In genomic region chr6:32192608-32193039, GRCh38 we compare ENCODE assay signal across 8 cellular contexts. TPM values are rescaled to one million over a fixed set of nuclear protein-coding genes. Genes with fewer than 3 reads are reported as not detected.
DNase-seq lines count a peak whose midpoint lies in the region; ATAC-seq and TF ChIP-seq lines count a peak whose summit lies in the region.

A gene with protein sequence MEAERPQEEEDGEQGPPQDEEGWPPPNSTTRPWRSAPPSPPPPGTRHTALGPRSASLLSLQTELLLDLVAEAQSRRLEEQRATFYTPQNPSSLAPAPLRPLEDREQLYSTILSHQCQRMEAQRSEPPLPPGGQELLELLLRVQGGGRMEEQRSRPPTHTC (minus strand): TSS chr6:32192643. CDS start chr6:32192513, 130 bp downstream.

- TF ChIP-seq CTCF in GM12875 (IDR thresholded peaks at IDR 0.05; ENCODE audit: borderline replicate concordance, insufficient read depth, low read depth, low read length) (no peak), PC-3 (conservative IDR thresholded peaks at IDR 0.05; ENCODE audit: low read depth, low read length) (no peak), smooth muscle cell (IDR thresholded peaks at IDR 0.05; ENCODE audit: borderline replicate concordance, insufficient read depth, poor library complexity, severe bottlenecking) (no peak)

- ATAC-seq in PC-3, result no peak
- ATAC-seq in left ventricle myocardium superior, result no peak
- ATAC-seq in HG02885 (IDR thresholded peaks at IDR 0.05; ENCODE audit: poor library complexity, unreplicated experiment), result no peak

- peak within 1 kb of the TSS; percentile 100 for H3K4me3 Mint-ChIP-seq in activated naive CD4-positive, alpha-beta T cell treated with anti-CD3 and anti-CD28 coated beads, Interleukin-2, amount 10 ng/mL, durations not matched to agents 7 days and 5 days

- peak within 1 kb of the TSS; percentile 49 for H2AFZ ChIP-seq in PC-3 (ENCODE audit: low read length)
- peak within 1 kb of the TSS; percentile 4 for H2AFZ ChIP-seq in smooth muscle cell (ENCODE audit: low read depth)

- H3K4me1 ChIP-seq in PC-3 (ENCODE audit: insufficient read depth, low read length) (peaks cover 41% of the 10 kb centered on the region), smooth muscle cell (ENCODE audit: low read depth) (peaks cover 43% of the 10 kb centered on the region)

- WGBS in smooth muscle cell (ENCODE audit: low lambda C conversion rate), result 21% methylated on average over 3 of the region's 5 CpGs

- H3K4me3 ChIP-seq in GM12875 (ENCODE audit: low read depth, low read length) (peak within 1 kb of the TSS; percentile 76), PC-3 (ENCODE audit: low read length) (no peak within 1 kb of the TSS), smooth muscle cell (peak within 1 kb of the TSS; percentile 3)

- intact Hi-C loops in PC-3 (cut with micrococcal nuclease), result no loop called here
- intact Hi-C loops in left ventricle myocardium superior (cut with micrococcal nuclease), result no loop called here

- H3K27ac ChIP-seq in PC-3 (ENCODE audit: low read length) (no peak within 1 kb of the TSS), smooth muscle cell (ENCODE audit: low read depth) (peak within 1 kb of the TSS; percentile 96)

- CTCF ChIA-PET in PC-3 (lab: Charles Lee), result no interaction called here
- CTCF ChIA-PET in activated naive CD4-positive, alpha-beta T cell treated with anti-CD3 and anti-CD28 coated beads, Interleukin-2, amount 10 ng/mL, durations not matched to agents 7 days and 5 days (lab: Charles Lee), result interaction anchor here (0.8 to 1.6 kb wide), 3 partner anchors 10 to 64 kb away, joined by 3 to 6 read pairs (median 5); no protein-coding TSS in a partner anchor

- H3K27me3 ChIP-seq in PC-3 (ENCODE audit: low read length) (no peaks in the 10 kb centered on the region), smooth muscle cell (ENCODE audit: low read depth) (no peaks in the 10 kb centered on the region)

- H3K9me3 Mint-ChIP-seq in activated naive CD4-positive, alpha-beta T cell treated with anti-CD3 and anti-CD28 coated beads, Interleukin-2, amount 10 ng/mL, durations not matched to agents 7 days and 5 days, result no peaks in the 10 kb centered on the region

- no peaks in the 10 kb centered on the region for H3K9me3 ChIP-seq in PC-3 (ENCODE audit: low read length)
- no peaks in the 10 kb centered on the region for H3K9me3 ChIP-seq in smooth muscle cell (replicated peaks; ENCODE audit: low read depth)

- H3K27ac Mint-ChIP-seq in activated naive CD4-positive, alpha-beta T cell treated with anti-CD3 and anti-CD28 coated beads, Interleukin-2, amount 10 ng/mL, durations not matched to agents 7 days and 5 days, result peak within 1 kb of the TSS; percentile 98

- peaks cover 43% of the 10 kb centered on the region for H3K36me3 Mint-ChIP-seq in activated naive CD4-positive, alpha-beta T cell treated with anti-CD3 and anti-CD28 coated beads, Interleukin-2, amount 10 ng/mL, durations not matched to agents 7 days and 5 days

- H3F3A ChIP-seq in PC-3 (ENCODE audit: low read length, unreplicated experiment), result no peaks in the 10 kb centered on the region
- H3F3A ChIP-seq in smooth muscle cell (ENCODE audit: low read depth), result peaks cover 27% of the 10 kb centered on the region

- H3K36me3 ChIP-seq in PC-3 (ENCODE audit: low read depth, low read length) (no peaks in the 10 kb centered on the region), smooth muscle cell (ENCODE audit: low read depth) (no peaks in the 10 kb centered on the region)

- H3K4me2 ChIP-seq in PC-3 (ENCODE audit: low read length), result peak within 1 kb of the TSS; percentile 61
- H3K4me2 ChIP-seq in smooth muscle cell, result peak within 1 kb of the TSS; percentile 77

- H4K20me1 ChIP-seq in PC-3 (ENCODE audit: low read length) (no peaks in the 10 kb centered on the region), smooth muscle cell (ENCODE audit: low read depth) (no peaks in the 10 kb centered on the region)

- H3K4me1 Mint-ChIP-seq in activated naive CD4-positive, alpha-beta T cell treated with anti-CD3 and anti-CD28 coated beads, Interleukin-2, amount 10 ng/mL, durations not matched to agents 7 days and 5 days, result peaks cover 51% of the 10 kb centered on the region

- POLR2A ChIA-PET in PC-3 (lab: Charles Lee; ENCODE audit: unreplicated experiment), result no interaction called here

- peaks cover 5% of the 10 kb centered on the region for H3K27me3 Mint-ChIP-seq in activated naive CD4-positive, alpha-beta T cell treated with anti-CD3 and anti-CD28 coated beads, Interleukin-2, amount 10 ng/mL, durations not matched to agents 7 days and 5 days

- no peaks in the 10 kb centered on the region for H3K9me2 ChIP-seq in PC-3 (replicated peaks; ENCODE audit: low read length)

- H3K9ac ChIP-seq in PC-3 (ENCODE audit: low read length) (no peak within 1 kb of the TSS), smooth muscle cell (ENCODE audit: low read depth) (peak within 1 kb of the TSS; percentile 50)

- DNase-seq in PC-3, result no peak
- DNase-seq in activated naive CD4-positive, alpha-beta T cell treated with anti-CD3 and anti-CD28 coated beads, Interleukin-2, amount 10 ng/mL, durations not matched to agents 7 days and 5 days, result peak; percentile 79
- peak; percentile 77 for DNase-seq in left ventricle myocardium superior
- DNase-seq in smooth muscle cell (lab: John Stamatoyannopoulos, UW; ENCODE audit: unreplicated experiment), result no peak
- DNase-seq in NCI-H1092 (lab: John Stamatoyannopoulos, UW), result no peak
- no peak for DNase-seq in NCI-H1417 treated with DMSO at 0.1 percent for 48 hours (lab: John Stamatoyannopoulos, UW)

- H3K79me2 ChIP-seq in PC-3 (ENCODE audit: low read length) (peaks cover 18% of the 10 kb centered on the region), smooth muscle cell (ENCODE audit: low read depth) (peaks cover 17% of the 10 kb centered on the region)

- BruUV-seq in PC-3 (replicated peaks; lab: Mats Ljungman, UMichigan), result no TSS peak

RNA-seq across cellular contexts. Expression of the gene that starts here (rescaled TPM):
- total RNA-seq in PC-3 (2014; rRNA removed) (5.0 and 7.1 TPM in 2 replicates), left ventricle myocardium superior (5.9 TPM), smooth muscle cell (4.8 and 5.3 TPM in 2 replicates)
- 14.2 and 15.6 TPM in 2 replicates for polyA plus RNA-seq in smooth muscle cell

Comparison
In these comparisons a context has a peak if more than half of its experiments do, and no peak if none do; other contexts are left out.
1. DNase-seq: peak in activated naive CD4-positive, alpha-beta T cell treated with anti-CD3 and anti-CD28 coated beads, Interleukin-2, amount 10 ng/mL, durations not matched to agents 7 days and 5 days (single experiment) and left ventricle myocardium superior (single experiment); none in PC-3 (single experiment), smooth muscle cell (single experiment), NCI-H1092 (single experiment) and NCI-H1417 treated with DMSO at 0.1 percent for 48 hours (single experiment).